8 cellular contexts compared by ENCODE assay signal in the genomic region with DNA sequence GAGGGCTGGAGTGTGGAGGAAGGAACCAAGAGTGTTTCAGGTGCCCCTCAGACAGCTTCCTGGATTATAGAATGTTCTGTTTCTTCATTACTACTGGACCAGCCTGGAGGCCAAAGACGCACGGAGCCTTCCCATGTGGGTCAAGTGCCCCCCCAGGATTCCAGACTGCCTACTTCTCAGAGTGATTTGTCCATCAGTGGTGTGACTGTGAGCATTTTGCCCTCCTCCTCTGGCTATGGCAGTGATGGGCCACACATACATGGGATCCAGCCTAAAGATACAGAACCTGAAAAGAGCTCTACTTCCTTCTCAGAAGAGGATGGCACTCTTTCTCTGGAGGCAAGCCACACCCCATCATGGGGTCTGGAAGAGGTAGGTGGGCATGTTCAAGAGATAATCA.
A peak's percentile ranks its signal among the peaks of the same experiment; 100 is the strongest.
DNase-seq lines count a peak whose midpoint lies in the region; ATAC-seq and TF ChIP-seq lines count a peak whose summit lies in the region.

No MANE protein-coding gene starts in this region.

- H3K9me3 ChIP-seq in endodermal cell (ENCODE audit: control insufficient read depth, low read length), result no peaks in the 10 kb centered on the region

- H3K27ac ChIP-seq in endodermal cell (ENCODE audit: low read depth, low read length), result no peak overlapping the region

- H3K36me3 Mint-ChIP-seq in IgD-negative memory B cell, result peaks cover 2% of the 10 kb centered on the region
- H3K36me3 Mint-ChIP-seq in endodermal cell (ENCODE audit: low read depth), result no peaks in the 10 kb centered on the region

- H3K4me3 Mint-ChIP-seq in IgD-negative memory B cell (peak overlapping the region; percentile 1 to 84 (median 72)), endodermal cell (peak overlapping the region; percentile 43)

- H3K27me3 ChIP-seq in endodermal cell (ENCODE audit: control insufficient read depth, insufficient read depth, low read length, poor library complexity, severe bottlenecking), result peaks cover 68% of the 10 kb centered on the region

- intact Hi-C loops in sciatic nerve (cut with DNase I), result no loop called here

- H3K27ac Mint-ChIP-seq in IgD-negative memory B cell, result peak overlapping the region in 1 of 3 donors; percentile 54
- peak overlapping the region; percentile 88 for H3K27ac Mint-ChIP-seq in endodermal cell

- H3K4me3 ChIP-seq in GM12864 (ENCODE audit: low read depth, low read length) (peak overlapping the region; percentile 30), endodermal cell (ENCODE audit: low read length) (no peak overlapping the region)

- H3K4me1 ChIP-seq in endodermal cell (ENCODE audit: control insufficient read depth, insufficient read depth, low read length), result peaks cover 23% of the 10 kb centered on the region

- no peaks in the 10 kb centered on the region for H3K36me3 ChIP-seq in endodermal cell (ENCODE audit: control insufficient read depth, insufficient read depth, low read length)

- DNase-seq in GM12864 (ENCODE audit: low read depth) (no peak), endodermal cell (no peak), sciatic nerve (ENCODE audit: low spot score) (no peak), NCI-H187 treated with DMSO at 0.1 percent for 48 hours (lab: John Stamatoyannopoulos, UW) (no peak), GM03348 (ENCODE audit: low spot score) (no peak)
- no peak for DNase-seq in activated CD4-positive, alpha-beta T cell treated with anti-CD3 and anti-CD28 coated beads for 1 hour

- no peak for TF ChIP-seq CTCF in GM12864 (IDR thresholded peaks at IDR 0.05; ENCODE audit: low read depth, low read length, missing control alignments)
- TF ChIP-seq CTCF in endodermal cell (conservative IDR thresholded peaks at IDR 0.05), result no peak

- 93 to 100% methylated on average over 2 of the region's 2 CpGs for WGBS in endodermal cell (ENCODE audit: insufficient coverage in 1 of 2, insufficient read length in 1 of 2), 2 experiments

- peak overlapping the region; percentile 2 for H3K9ac ChIP-seq in endodermal cell (ENCODE audit: extremely low read depth, low read length, poor library complexity, severe bottlenecking)

- ATAC-seq in sciatic nerve, result peak; percentile 11
- ATAC-seq in HG03045 (IDR thresholded peaks at IDR 0.05; ENCODE audit: unreplicated experiment), result no peak

- H3K4me1 Mint-ChIP-seq in IgD-negative memory B cell (peaks cover 46 to 59% (median 47%) of the 10 kb centered on the region in 3 donors), endodermal cell (peaks cover 63% of the 10 kb centered on the region)

- H3K9me3 Mint-ChIP-seq in IgD-negative memory B cell, result no peaks in the 10 kb centered on the region
- no peaks in the 10 kb centered on the region for H3K9me3 Mint-ChIP-seq in endodermal cell

- H3K27me3 Mint-ChIP-seq in IgD-negative memory B cell (no peaks in the 10 kb centered on the region), endodermal cell (ENCODE audit: insufficient read depth) (peaks cover 46% of the 10 kb centered on the region)
